ENCODE assay signal across 23 cellular contexts in genomic region chrX:103704863-103705262, GRCh38. TPM values are rescaled to one million over a fixed set of nuclear protein-coding genes. Genes with fewer than 3 reads are reported as not detected.
A peak's percentile ranks its signal among the peaks of the same experiment; 100 is the strongest.
DNase-seq lines count a peak whose midpoint lies in the region; ATAC-seq and TF ChIP-seq lines count a peak whose summit lies in the region.
"Had no signal": no experiment of that assay in that cellular context is flagged by ENCODE, and none has a peak within 500 bp of the region (broad histone marks: within the 10 kb centered on the region; RNA-seq: fewer than 3 reads in every experiment).

No MANE protein-coding gene starts in this region.

- no peak for ATAC-seq in heart left ventricle

- TF ChIP-seq CTCF in heart left ventricle (IDR thresholded peaks at IDR 0.05), result no peak

- 80 to 96% (median 89%) methylated on average over 1 to 3 of the region's 3 CpGs for WGBS in heart left ventricle, 4 donors

- DNase-seq in NCI-H524 treated with DMSO at 0.1 percent for 48 hours (lab: John Stamatoyannopoulos, UW), result peak; percentile 56
- DNase-seq in substantia nigra (lab: John Stamatoyannopoulos, UW), result peak in 47 of 49 donors; percentile 2 to 75 (median 56)
- DNase-seq in heart left ventricle, result no peak
- no peak for DNase-seq in activated CD8-positive, alpha-beta memory T cell treated with anti-CD3 and anti-CD28 coated beads, Interleukin-2, amount 50 U/mL, for 4 hours
- no peak for DNase-seq in kidney glomerular epithelial cell (lab: John Stamatoyannopoulos, UW)
- no peak for DNase-seq in GOT3 (lab: John Stamatoyannopoulos, UW)
- DNase-seq: CD4-positive, alpha-beta memory T cell; DMS153; GF-D8; H9; Kasumi-1; MG63; NCI-H1048; NCI-H1436 treated with DMSO at 0.1 percent for 48 hours; NCI-H2081; NCI-H2171 treated with DMSO at 0.1 percent for 48 hours; NCI-H446; NCI-H748 treated with DMSO at 0.1 percent for 48 hours; OCI-M1; SHP77 had no signal

- H3K9me3 ChIP-seq in heart left ventricle, result no peaks in the 10 kb centered on the region
- H3K9me3 ChIP-seq: MG63 had no signal

- H3K27ac ChIP-seq in cingulate gyrus (ENCODE audit: low read depth, low read length) (peak overlapping the region; percentile 96), layer of hippocampus (ENCODE audit: low read depth, low read length) (peak overlapping the region; percentile 70), substantia nigra (ENCODE audit: low read depth, low read length, poor library complexity, severe bottlenecking) (peak overlapping the region; percentile 88), heart left ventricle (no peak overlapping the region)

- TF ChIP-seq POLR2A in heart left ventricle (IDR thresholded peaks at IDR 0.05), result no peak

- intact Hi-C loops in heart left ventricle (cut with DNase I), result no loop called here

- no peaks in the 10 kb centered on the region for H3K36me3 ChIP-seq in heart left ventricle
- H3K36me3 ChIP-seq: MG63 had no signal

- no peaks in the 10 kb centered on the region for H3K4me1 ChIP-seq in heart left ventricle

- H3K4me3 ChIP-seq in heart left ventricle, result no peak overlapping the region
- H3K4me3 ChIP-seq: MG63 had no signal

- H3K27me3 ChIP-seq in layer of hippocampus (ENCODE audit: control insufficient read depth, insufficient read depth, low read length) (no peaks in the 10 kb centered on the region), heart left ventricle (peaks cover 0 to 20% (median 0%) of the 10 kb centered on the region in 9 donors)
- H3K27me3 ChIP-seq: MG63 had no signal

RNA-seq across cellular contexts. Expression of gene TMEM31, which starts 5.8 kb away (rescaled TPM):
- not detected for total RNA-seq in heart left ventricle
- polyA plus RNA-seq in heart left ventricle, result under 1 TPM in 1 of 2 donors, not detected in 1; 0.38 TPM
- total RNA-seq: CD4-positive, alpha-beta memory T cell; RPMI7951 had no signal

RNA-seq across cellular contexts. Expression of gene MORF4L2, which starts 18.4 kb away (rescaled TPM):
- total RNA-seq in heart left ventricle, result 100 to 1,000 TPM; 148 to 238 (median 189) TPM
- 100 to 1,000 TPM; 102 to 511 TPM for polyA plus RNA-seq in heart left ventricle

Comparison
In these comparisons a context has a peak if more than half of its experiments do, and no peak if none do; other contexts are left out.
1. DNase-seq: peak in NCI-H524 treated with DMSO at 0.1 percent for 48 hours (single experiment) and substantia nigra (47 of 49); none in heart left ventricle (0 of 5), activated CD8-positive, alpha-beta memory T cell treated with anti-CD3 and anti-CD28 coated beads, Interleukin-2, amount 50 U/mL, for 4 hours (single experiment), kidney glomerular epithelial cell (single experiment) and GOT3 (single experiment).
2. H3K27ac ChIP-seq: peak in cingulate gyrus (single experiment), layer of hippocampus (single experiment) and substantia nigra (single experiment); none in heart left ventricle (0 of 12).